8 cellular contexts compared by ENCODE assay signal in the genomic region with DNA sequence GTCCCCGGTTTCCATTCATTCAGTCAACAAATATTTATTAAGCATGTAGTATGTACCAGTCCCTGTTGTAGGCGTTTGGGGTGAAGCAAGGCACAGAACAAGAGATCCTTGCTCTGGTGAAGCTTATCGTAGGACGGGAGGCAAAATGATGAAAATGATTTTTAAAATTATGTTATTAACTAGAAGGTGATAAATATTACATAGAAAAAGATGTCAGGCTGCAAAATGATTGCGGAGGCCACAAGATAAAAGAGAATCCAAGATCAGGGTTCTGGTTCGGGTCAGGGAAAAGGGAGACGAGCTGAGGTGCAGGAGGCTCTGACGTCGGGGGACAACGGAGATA. TPM values are rescaled to one million over a fixed set of nuclear protein-coding genes. Genes with fewer than 3 reads are reported as not detected.
DNase-seq lines count a peak whose midpoint lies in the region; ATAC-seq and TF ChIP-seq lines count a peak whose summit lies in the region.

No MANE protein-coding gene starts in this region.

- no peak for TF ChIP-seq CTCF in AG04450 (IDR thresholded peaks at IDR 0.05; ENCODE audit: low read depth, low read length)

- DNase-seq in AG04450 (ENCODE audit: low read depth, low spot score) (no peak), AG08395 (ENCODE audit: low spot score) (no peak), NCI-H2107 treated with DMSO at 0.1 percent for 48 hours (lab: John Stamatoyannopoulos, UW; ENCODE audit: unreplicated experiment) (no peak), GF-D8 (lab: John Stamatoyannopoulos, UW) (no peak), DMS53 treated with DMSO at 0.1 percent for 48 hours (lab: John Stamatoyannopoulos, UW; ENCODE audit: unreplicated experiment) (no peak)
- no peak for DNase-seq in naive thymus-derived CD4-positive, alpha-beta T cell

- peaks cover 0 to 10% (median 4%) of the 10 kb centered on the region in 3 donors for H3K4me1 Mint-ChIP-seq in IgD-negative memory B cell
- peaks cover 12 to 36% (median 25%) of the 10 kb centered on the region in 7 donors for H3K4me1 Mint-ChIP-seq in naive thymus-derived CD4-positive, alpha-beta T cell

- intact Hi-C loops in naive thymus-derived CD4-positive, alpha-beta T cell (cut with micrococcal nuclease): loop anchor here (1.0 to 10.0 kb wide), 4 partner anchors 51 to 226 kb away; partner anchors contain the start of genes POGZ (in 2 of the 2) and ZNF687 (in 1 of the 2)

- H3K36me3 ChIP-seq in naive thymus-derived CD4-positive, alpha-beta T cell (ENCODE audit: control insufficient read depth in 2 of 3, insufficient read depth in 3 of 3, low read length in 3 of 3): no peaks in the 10 kb centered on the region

- H3K4me3 Mint-ChIP-seq in IgD-negative memory B cell: peak overlapping the region; percentile 86 to 97 (median 94)
- peak overlapping the region; percentile 90 to 99 (median 94) for H3K4me3 Mint-ChIP-seq in naive thymus-derived CD4-positive, alpha-beta T cell

- H3K27ac Mint-ChIP-seq in IgD-negative memory B cell: peak overlapping the region in 1 of 3 donors; percentile 24
- H3K27ac Mint-ChIP-seq in naive thymus-derived CD4-positive, alpha-beta T cell: peak overlapping the region; percentile 38 to 93 (median 86)

- no peaks in the 10 kb centered on the region for H3K9me3 Mint-ChIP-seq in IgD-negative memory B cell
- peaks cover 0 to 1% (median 0%) of the 10 kb centered on the region in 11 donors for H3K9me3 Mint-ChIP-seq in naive thymus-derived CD4-positive, alpha-beta T cell

- H3K4me1 ChIP-seq in naive thymus-derived CD4-positive, alpha-beta T cell (ENCODE audit: control insufficient read depth in 2 of 2, insufficient read depth in 2 of 2, low read length in 2 of 2): peaks cover 13 to 18% of the 10 kb centered on the region in 2 donors

- peak overlapping the region; percentile 69 for H3K4me3 ChIP-seq in AG04450 (ENCODE audit: low read depth, low read length)
- peak overlapping the region; percentile 89 for H3K4me3 ChIP-seq in naive thymus-derived CD4-positive, alpha-beta T cell (ENCODE audit: low read length)

- no peak for ATAC-seq in naive thymus-derived CD4-positive, alpha-beta T cell

- H3K27ac ChIP-seq in AG04450 (ENCODE audit: low read depth, low read length): no peak overlapping the region
- peak overlapping the region; percentile 88 for H3K27ac ChIP-seq in cingulate gyrus (ENCODE audit: low read depth, low read length)
- peak overlapping the region; percentile 65 for H3K27ac ChIP-seq in naive thymus-derived CD4-positive, alpha-beta T cell (ENCODE audit: low read depth, low read length)

- no peaks in the 10 kb centered on the region for H3K36me3 Mint-ChIP-seq in IgD-negative memory B cell
- H3K36me3 Mint-ChIP-seq in naive thymus-derived CD4-positive, alpha-beta T cell: no peaks in the 10 kb centered on the region

- H3K27me3 Mint-ChIP-seq in IgD-negative memory B cell: peaks cover 2% of the 10 kb centered on the region
- H3K27me3 Mint-ChIP-seq in naive thymus-derived CD4-positive, alpha-beta T cell: peaks cover 0 to 41% (median 0%) of the 10 kb centered on the region in 5 donors

- peaks cover 5% of the 10 kb centered on the region for H3K27me3 ChIP-seq in AG04450 (ENCODE audit: control insufficient read depth, insufficient read depth, low read length)
- no peaks in the 10 kb centered on the region for H3K27me3 ChIP-seq in naive thymus-derived CD4-positive, alpha-beta T cell (ENCODE audit: control insufficient read depth in 2 of 2, insufficient read depth in 2 of 2, low read length in 2 of 2)

- CTCF ChIA-PET in AG04450 (lab: Charles Lee): interaction anchor here (1.0 to 1.6 kb wide), 4 partner anchors 10 to 224 kb away, joined by 3 to 4 read pairs (median 4); no protein-coding TSS in a partner anchor
- CTCF ChIA-PET in naive thymus-derived CD4-positive, alpha-beta T cell (lab: Charles Lee): interaction anchor here (0.6 to 1.9 kb wide), 4 partner anchors 9 to 160 kb away, joined by 3 to 4 read pairs (median 4); no protein-coding TSS in a partner anchor

- POLR2A ChIA-PET in AG04450 (lab: Yijun Ruan, JAX): interaction anchor here (0.6 to 1.0 kb wide), 2 partner anchors 37 to 1624 kb away, joined by 3 read pairs; a partner anchor contains a TSS
- POLR2A ChIA-PET in naive thymus-derived CD4-positive, alpha-beta T cell (lab: Charles Lee): interaction anchor here (0.7 to 1.6 kb wide), 10 partner anchors 10 to 1623 kb away, joined by 3 to 9 read pairs (median 3); partner anchors contain the start of genes POGZ, PSMB4 and TUFT1

- H3K9me3 ChIP-seq in AG04450 (ENCODE audit: control insufficient read depth, insufficient read depth, low read length): no peaks in the 10 kb centered on the region
- no peaks in the 10 kb centered on the region for H3K9me3 ChIP-seq in naive thymus-derived CD4-positive, alpha-beta T cell (ENCODE audit: control insufficient read depth in 2 of 3, low read length in 3 of 3)

RNA-seq across cellular contexts. Expression of gene CGN, which starts 0.6 kb away (rescaled TPM):
- polyA plus RNA-seq in AG04450 (2011; rRNA removed) (0.26 and 0.31 TPM in 2 replicates), IgD-negative memory B cell (not detected)
- 0.43 and 0.83 TPM in 2 replicates for polyA minus RNA-seq in AG04450 (2011; rRNA and poly(A)+ RNA removed)
- 1 to 10 TPM in 2 of 5 experiments, under 1 TPM in 2, not detected in 1; 0.29 to 2.4 (median 1.3) TPM for total RNA-seq in naive thymus-derived CD4-positive, alpha-beta T cell
- polyA plus RNA-seq in naive thymus-derived CD4-positive, alpha-beta T cell: under 1 TPM in 1 of 2 donors, not detected in 1; 0.25 TPM

RNA-seq across cellular contexts. Expression of gene TUFT1, which starts 29.5 kb away (rescaled TPM):
- polyA plus RNA-seq in AG04450 (2011; rRNA removed): 21.9 and 23.9 TPM in 2 replicates
- polyA minus RNA-seq in AG04450 (2011; rRNA and poly(A)+ RNA removed): 18.3 and 22.3 TPM in 2 replicates
- 1.6 TPM for polyA plus RNA-seq in IgD-negative memory B cell
- total RNA-seq in naive thymus-derived CD4-positive, alpha-beta T cell: 1 to 10 TPM in 4 of 5 experiments, under 1 TPM in 1; 0.92 to 4.8 (median 3.4) TPM
- 1 to 10 TPM; 2.2 to 3.1 TPM for polyA plus RNA-seq in naive thymus-derived CD4-positive, alpha-beta T cell

RNA-seq across cellular contexts. Expression of gene POGZ, which starts 51.3 kb away (rescaled TPM):
- polyA plus RNA-seq in AG04450 (2011; rRNA removed) (43.4 and 45.7 TPM in 2 replicates), IgD-negative memory B cell (9.4 TPM)
- 73.7 and 106 TPM in 2 replicates for polyA minus RNA-seq in AG04450 (2011; rRNA and poly(A)+ RNA removed)
- 100 to 1,000 TPM in 4 of 5 experiments, 10 to 100 TPM in 1; 83.7 to 143 (median 112) TPM for total RNA-seq in naive thymus-derived CD4-positive, alpha-beta T cell
- polyA plus RNA-seq in naive thymus-derived CD4-positive, alpha-beta T cell: 10 to 100 TPM in 1 of 2 donors, 1 to 10 TPM in 1; 7.4 to 14.1 TPM
